1 cellular context compared by ENCODE assay signal in the genomic region with DNA sequence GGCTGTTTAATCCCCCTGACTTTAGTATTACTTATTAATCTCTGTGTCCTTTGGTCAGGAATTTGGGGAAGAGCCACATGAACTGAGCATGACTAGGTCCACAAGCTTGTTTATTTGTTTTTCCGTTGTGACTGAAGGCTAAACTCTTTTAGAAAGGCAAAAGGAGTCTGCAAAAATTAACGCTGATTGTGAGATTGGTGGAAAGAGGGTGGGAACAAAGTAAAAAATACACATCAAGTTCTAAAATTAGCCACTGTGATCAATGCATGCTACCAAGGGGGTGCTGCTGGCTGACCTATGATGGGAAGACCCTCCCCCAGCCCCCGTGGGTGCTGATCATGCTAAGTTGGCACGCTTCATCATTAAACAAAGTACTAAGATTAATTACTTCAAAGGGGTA.
TF ChIP-seq lines count a peak whose summit lies in the region.

No MANE protein-coding gene starts in this region.

TF ChIP-seq in GM23338, 12 proteins besides CTCF, POLR2A, EP300 and RAD21 (continued from another document):
- TF ChIP-seq, protein P1, sequence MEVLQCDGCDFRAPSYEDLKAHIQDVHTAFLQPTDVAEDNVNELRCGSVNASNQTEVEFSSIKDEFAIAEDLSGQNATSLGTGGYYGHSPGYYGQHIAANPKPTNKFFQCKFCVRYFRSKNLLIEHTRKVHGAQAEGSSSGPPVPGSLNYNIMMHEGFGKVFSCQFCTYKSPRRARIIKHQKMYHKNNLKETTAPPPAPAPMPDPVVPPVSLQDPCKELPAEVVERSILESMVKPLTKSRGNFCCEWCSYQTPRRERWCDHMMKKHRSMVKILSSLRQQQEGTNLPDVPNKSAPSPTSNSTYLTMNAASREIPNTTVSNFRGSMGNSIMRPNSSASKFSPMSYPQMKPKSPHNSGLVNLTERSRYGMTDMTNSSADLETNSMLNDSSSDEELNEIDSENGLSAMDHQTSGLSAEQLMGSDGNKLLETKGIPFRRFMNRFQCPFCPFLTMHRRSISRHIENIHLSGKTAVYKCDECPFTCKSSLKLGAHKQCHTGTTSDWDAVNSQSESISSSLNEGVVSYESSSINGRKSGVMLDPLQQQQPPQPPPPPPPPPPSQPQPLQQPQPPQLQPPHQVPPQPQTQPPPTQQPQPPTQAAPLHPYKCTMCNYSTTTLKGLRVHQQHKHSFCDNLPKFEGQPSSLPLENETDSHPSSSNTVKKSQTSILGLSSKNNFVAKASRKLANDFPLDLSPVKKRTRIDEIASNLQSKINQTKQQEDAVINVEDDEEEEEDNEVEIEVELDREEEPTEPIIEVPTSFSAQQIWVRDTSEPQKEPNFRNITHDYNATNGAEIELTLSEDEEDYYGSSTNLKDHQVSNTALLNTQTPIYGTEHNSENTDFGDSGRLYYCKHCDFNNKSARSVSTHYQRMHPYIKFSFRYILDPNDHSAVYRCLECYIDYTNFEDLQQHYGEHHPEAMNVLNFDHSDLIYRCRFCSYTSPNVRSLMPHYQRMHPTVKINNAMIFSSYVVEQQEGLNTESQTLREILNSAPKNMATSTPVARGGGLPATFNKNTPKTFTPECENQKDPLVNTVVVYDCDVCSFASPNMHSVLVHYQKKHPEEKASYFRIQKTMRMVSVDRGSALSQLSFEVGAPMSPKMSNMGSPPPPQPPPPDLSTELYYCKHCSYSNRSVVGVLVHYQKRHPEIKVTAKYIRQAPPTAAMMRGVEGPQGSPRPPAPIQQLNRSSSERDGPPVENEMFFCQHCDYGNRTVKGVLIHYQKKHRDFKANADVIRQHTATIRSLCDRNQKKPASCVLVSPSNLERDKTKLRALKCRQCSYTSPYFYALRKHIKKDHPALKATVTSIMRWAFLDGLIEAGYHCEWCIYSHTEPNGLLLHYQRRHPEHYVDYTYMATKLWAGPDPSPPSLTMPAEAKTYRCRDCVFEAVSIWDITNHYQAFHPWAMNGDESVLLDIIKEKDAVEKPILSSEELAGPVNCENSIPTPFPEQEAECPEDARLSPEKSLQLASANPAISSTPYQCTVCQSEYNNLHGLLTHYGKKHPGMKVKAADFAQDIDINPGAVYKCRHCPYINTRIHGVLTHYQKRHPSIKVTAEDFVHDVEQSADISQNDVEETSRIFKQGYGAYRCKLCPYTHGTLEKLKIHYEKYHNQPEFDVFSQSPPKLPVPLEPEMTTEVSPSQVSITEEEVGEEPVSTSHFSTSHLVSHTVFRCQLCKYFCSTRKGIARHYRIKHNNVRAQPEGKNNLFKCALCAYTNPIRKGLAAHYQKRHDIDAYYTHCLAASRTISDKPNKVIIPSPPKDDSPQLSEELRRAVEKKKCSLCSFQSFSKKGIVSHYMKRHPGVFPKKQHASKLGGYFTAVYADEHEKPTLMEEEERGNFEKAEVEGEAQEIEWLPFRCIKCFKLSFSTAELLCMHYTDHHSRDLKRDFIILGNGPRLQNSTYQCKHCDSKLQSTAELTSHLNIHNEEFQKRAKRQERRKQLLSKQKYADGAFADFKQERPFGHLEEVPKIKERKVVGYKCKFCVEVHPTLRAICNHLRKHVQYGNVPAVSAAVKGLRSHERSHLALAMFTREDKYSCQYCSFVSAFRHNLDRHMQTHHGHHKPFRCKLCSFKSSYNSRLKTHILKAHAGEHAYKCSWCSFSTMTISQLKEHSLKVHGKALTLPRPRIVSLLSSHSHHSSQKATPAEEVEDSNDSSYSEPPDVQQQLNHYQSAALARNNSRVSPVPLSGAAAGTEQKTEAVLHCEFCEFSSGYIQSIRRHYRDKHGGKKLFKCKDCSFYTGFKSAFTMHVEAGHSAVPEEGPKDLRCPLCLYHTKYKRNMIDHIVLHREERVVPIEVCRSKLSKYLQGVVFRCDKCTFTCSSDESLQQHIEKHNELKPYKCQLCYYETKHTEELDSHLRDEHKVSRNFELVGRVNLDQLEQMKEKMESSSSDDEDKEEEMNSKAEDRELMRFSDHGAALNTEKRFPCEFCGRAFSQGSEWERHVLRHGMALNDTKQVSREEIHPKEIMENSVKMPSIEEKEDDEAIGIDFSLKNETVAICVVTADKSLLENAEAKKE (CRISPR knock-in tag; IDR thresholded peaks at IDR 0.05): no peak
- TF ChIP-seq EZH2 (IDR thresholded peaks at IDR 0.05; ENCODE audit: low read depth, unreplicated experiment): no peak
